33 cellular contexts compared by ENCODE assay signal in the genomic region with DNA sequence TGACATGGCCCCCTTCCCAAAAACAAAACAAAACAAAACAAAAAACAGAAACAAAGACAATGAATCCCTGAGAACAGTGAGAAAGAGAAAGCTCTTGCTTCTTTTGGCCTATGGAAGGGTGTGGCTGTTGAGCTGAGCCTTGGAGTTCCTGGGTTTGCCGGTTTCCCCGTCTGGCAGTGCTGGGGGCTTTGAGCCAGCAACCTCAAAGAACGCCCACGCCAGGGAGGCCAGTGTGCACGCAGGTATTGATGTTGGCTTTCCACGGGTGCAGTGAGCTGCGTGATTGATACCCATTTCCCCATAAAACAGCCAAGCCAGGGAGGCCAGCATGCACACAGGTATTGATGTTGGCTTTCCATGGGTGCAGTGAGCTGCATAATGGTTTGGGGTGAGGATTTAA. TPM values are rescaled to one million over a fixed set of nuclear protein-coding genes. Genes with fewer than 3 reads are reported as not detected.
A peak's percentile ranks its signal among the peaks of the same experiment; 100 is the strongest.
DNase-seq lines count a peak whose midpoint lies in the region; ATAC-seq and TF ChIP-seq lines count a peak whose summit lies in the region.
"Had no signal": no experiment of that assay in that cellular context is flagged by ENCODE, and none has a peak within 500 bp of the region (broad histone marks: within the 10 kb centered on the region; RNA-seq: fewer than 3 reads in every experiment).

No MANE protein-coding gene starts in this region.

- TF ChIP-seq CTCF in RWPE2 (IDR thresholded peaks at IDR 0.05; ENCODE audit: poor library complexity, severe bottlenecking) (no peak), thyroid gland (IDR thresholded peaks at IDR 0.05) (no peak)

- H4K8ac ChIP-seq in neuronal stem cell (ENCODE audit: low read depth, low read length): no peak overlapping the region

- no peak overlapping the region for H3K14ac ChIP-seq in neuronal stem cell (ENCODE audit: low read length)

- H2BK12ac ChIP-seq in neuronal stem cell (ENCODE audit: low read length): no peak overlapping the region

- H3K23ac ChIP-seq in neuronal stem cell (ENCODE audit: low read depth, low read length, poor library complexity): peak overlapping the region; percentile 78

- intact Hi-C loops in thyroid gland (cut with DNase I): no loop called here
- intact Hi-C loops in activated CD4-positive, alpha-beta T cell treated with anti-CD3 and anti-CD28 coated beads for 36 hours (cut with DNase I, micrococcal nuclease): no loop called here

- no peak overlapping the region for H2BK15ac ChIP-seq in neuronal stem cell (ENCODE audit: low read length)

- ATAC-seq in RWPE2 (ENCODE audit: low read depth) (no peak), HG03039 (IDR thresholded peaks at IDR 0.05; ENCODE audit: unreplicated experiment) (no peak)
- ATAC-seq in activated CD4-positive, alpha-beta T cell treated with anti-CD3 and anti-CD28 coated beads for 36 hours: no peak
- ATAC-seq: gastrocnemius medialis, left colon, PC-3 had no signal

- H2BK120ac ChIP-seq in neuronal stem cell (ENCODE audit: low read depth, low read length): no peak overlapping the region

- H3K4ac ChIP-seq in neuronal stem cell (ENCODE audit: low read length): no peak overlapping the region

- POLR2A ChIA-PET in activated CD4-positive, alpha-beta T cell treated with anti-CD3 and anti-CD28 coated beads for 36 hours (lab: Charles Lee): no interaction called here

- no peak overlapping the region for H2BK5ac ChIP-seq in neuronal stem cell (ENCODE audit: low read length)

- no peak overlapping the region for H3K4me3 ChIP-seq in RWPE2 (ENCODE audit: severe bottlenecking)
- no peak overlapping the region for H3K4me3 ChIP-seq in neuronal stem cell (ENCODE audit: low read length in 2 of 2)
- H3K4me3 ChIP-seq in thyroid gland (replicated peaks in 1 of 3): no peak overlapping the region
- H3K4me3 ChIP-seq: cardiac muscle cell, esophagus squamous epithelium, gastrocnemius medialis, GM23248, hepatocyte, smooth muscle cell, transverse colon had no signal

- TF ChIP-seq POLR2A in thyroid gland (IDR thresholded peaks at IDR 0.05): no peak

- H3K27me3 ChIP-seq in RWPE2 (ENCODE audit: insufficient read depth, poor library complexity, severe bottlenecking) (no peaks in the 10 kb centered on the region), neuronal stem cell (ENCODE audit: control insufficient read depth in 3 of 3, insufficient read depth in 3 of 3, low read depth in 1 of 3, low read length in 3 of 3) (no peaks in the 10 kb centered on the region), thyroid gland (no peaks in the 10 kb centered on the region)
- H3K27me3 ChIP-seq: BE2C, cardiac muscle cell, gastrocnemius medialis, hepatocyte had no signal

- H3K4me2 ChIP-seq in neuronal stem cell (ENCODE audit: insufficient read depth, low read length, poor library complexity, severe bottlenecking): no peak overlapping the region
- H3K4me2 ChIP-seq: hepatocyte, smooth muscle cell had no signal

- peak overlapping the region; percentile 12 for H2AFZ ChIP-seq in neuronal stem cell (ENCODE audit: low read length)
- H2AFZ ChIP-seq: GM23248, hepatocyte had no signal

- H3K9me3 ChIP-seq in RWPE2 (ENCODE audit: severe bottlenecking) (no peaks in the 10 kb centered on the region), neuronal stem cell (replicated peaks in 1 of 2; ENCODE audit: control insufficient read depth in 2 of 2, insufficient read depth in 1 of 2, low read depth in 1 of 2, low read length in 2 of 2) (peaks cover 0 to 3% of the 10 kb centered on the region in 2 donors), thyroid gland (no peaks in the 10 kb centered on the region)
- H3K9me3 ChIP-seq: BE2C, esophagus squamous epithelium, gastrocnemius medialis, transverse colon had no signal

- DNase-seq in D341Med (ENCODE audit: low spot score): peak; percentile 6
- peak; percentile 22 for DNase-seq in RWPE2 (ENCODE audit: low spot score)
- peak; percentile 27 for DNase-seq in ecto neural progenitor cell (ENCODE audit: low spot score)
- DNase-seq in neuronal stem cell (ENCODE audit: low spot score): no peak
- no peak for DNase-seq in thyroid gland
- no peak for DNase-seq in activated CD4-positive, alpha-beta T cell treated with anti-CD3 and anti-CD28 coated beads for 36 hours
- DNase-seq in NCI-H1092 (lab: John Stamatoyannopoulos, UW): no peak
- DNase-seq: ACHN; activated naive CD4-positive, alpha-beta T cell treated with Interleukin-2 at 50 U/mL for 16 hours; activated T-cell treated with anti-CD3 and anti-CD28 coated beads, Interleukin-2, amount 50 U/mL, for 48 hours; BE2C; DMS153; esophagus squamous epithelium; gastrocnemius medialis; GM23248; HFFc6; left colon; MV-4-11; naive B cell; NCI-H1694 treated with DMSO at 0.1 percent for 48 hours; NCI-H524 treated with DMSO at 0.1 percent for 48 hours; NK-92 treated with Interleukin-12 subunit alpha and Interleukin-12 subunit beta, amount 100 ng/mL, for 24 hours; PC-3; Right ventricle myocardium superior; stimulated activated CD4-positive, alpha-beta T cell treated with anti-CD3 and anti-CD28 coated beads, Interleukin-1b, Interleukin-23, amount 100 ng/mL, for 48 hours; stimulated activated CD8-positive, alpha-beta memory T cell treated with anti-CD3 and anti-CD28 coated beads, Interleukin-4, amount 100 ng/mL, for 48 hours; transverse colon had no signal

- H3K27ac Mint-ChIP-seq in activated CD4-positive, alpha-beta T cell treated with anti-CD3 and anti-CD28 coated beads for 36 hours: no peak overlapping the region
- H3K27ac Mint-ChIP-seq: HFFc6, naive B cell had no signal

- no peak overlapping the region for H2AK5ac ChIP-seq in neuronal stem cell (ENCODE audit: low read depth, low read length)

- WGBS in neuronal stem cell (ENCODE audit: extremely low coverage in 2 of 2, insufficient read length in 2 of 2, insufficient replicate concordance in 1 of 2), 2 donors: no CpG with 5 or more reads among the region's 7 CpGs
- WGBS in thyroid gland, 2 donors: 61 to 65% methylated on average over 7 of the region's 7 CpGs

- H3K4me1 Mint-ChIP-seq in activated CD4-positive, alpha-beta T cell treated with anti-CD3 and anti-CD28 coated beads for 36 hours: no peaks in the 10 kb centered on the region

- H3K4me1 ChIP-seq in RWPE2 (ENCODE audit: insufficient read depth, poor library complexity, severe bottlenecking) (no peaks in the 10 kb centered on the region), neuronal stem cell (ENCODE audit: control insufficient read depth in 2 of 2, insufficient read depth in 1 of 2, low read depth in 1 of 2, low read length in 2 of 2) (peaks cover 0 to 3% of the 10 kb centered on the region in 2 donors), thyroid gland (no peaks in the 10 kb centered on the region)
- H3K4me1 ChIP-seq: BE2C, esophagus squamous epithelium, gastrocnemius medialis, transverse colon had no signal

- no peak overlapping the region for H4K91ac ChIP-seq in neuronal stem cell (ENCODE audit: low read depth, low read length, poor library complexity)

- no peak overlapping the region for H3K9ac ChIP-seq in neuronal stem cell (ENCODE audit: low read depth, low read length, poor library complexity)
- H3K9ac ChIP-seq: GM23248 had no signal

- H3K18ac ChIP-seq in neuronal stem cell (ENCODE audit: low read length): no peak overlapping the region

- H3K9me3 Mint-ChIP-seq in activated CD4-positive, alpha-beta T cell treated with anti-CD3 and anti-CD28 coated beads for 36 hours (ENCODE audit: low read depth): peaks cover 9% of the 10 kb centered on the region
- H3K9me3 Mint-ChIP-seq: HFFc6 had no signal

- H3K36me3 ChIP-seq in RWPE2 (ENCODE audit: low read depth) (no peaks in the 10 kb centered on the region), neuronal stem cell (replicated peaks in 1 of 2; ENCODE audit: control insufficient read depth in 2 of 2, insufficient read depth in 2 of 2, low read length in 2 of 2) (no peaks in the 10 kb centered on the region), thyroid gland (no peaks in the 10 kb centered on the region)
- H3K36me3 ChIP-seq: BE2C, cardiac muscle cell, esophagus squamous epithelium, gastrocnemius medialis, transverse colon had no signal

- no peaks in the 10 kb centered on the region for H3K36me3 Mint-ChIP-seq in activated CD4-positive, alpha-beta T cell treated with anti-CD3 and anti-CD28 coated beads for 36 hours (ENCODE audit: low read depth)

- CTCF ChIA-PET in activated CD4-positive, alpha-beta T cell treated with anti-CD3 and anti-CD28 coated beads for 36 hours (lab: Charles Lee): interaction anchor here (0.6 kb wide), 1 partner anchor 273 kb away, joined by 3 read pairs; no protein-coding TSS in a partner anchor

- no peaks in the 10 kb centered on the region for H3K79me1 ChIP-seq in neuronal stem cell (ENCODE audit: low read depth, low read length)

- peaks cover 3% of the 10 kb centered on the region for H3K27me3 Mint-ChIP-seq in activated CD4-positive, alpha-beta T cell treated with anti-CD3 and anti-CD28 coated beads for 36 hours

- no peak overlapping the region for H3K4me3 Mint-ChIP-seq in activated CD4-positive, alpha-beta T cell treated with anti-CD3 and anti-CD28 coated beads for 36 hours
- H3K4me3 Mint-ChIP-seq: HFFc6, naive B cell had no signal

- H3K27ac ChIP-seq in RWPE2 (ENCODE audit: poor library complexity, severe bottlenecking) (no peak overlapping the region), neuronal stem cell (replicated peaks; ENCODE audit: low read length) (no peak overlapping the region), thyroid gland (no peak overlapping the region)
- H3K27ac ChIP-seq: cardiac muscle cell, esophagus squamous epithelium, gastrocnemius medialis, GM23248, hepatocyte, transverse colon had no signal

RNA-seq across cellular contexts. Expression of a gene that starts 8.3 kb away (rescaled TPM):
- polyA plus RNA-seq in neuronal stem cell (2013, experiment 1 of 2): not detected
- not detected for polyA plus RNA-seq in neuronal stem cell (2013, experiment 2 of 2)
- total RNA-seq in thyroid gland: not detected
- not detected for total RNA-seq in activated CD4-positive, alpha-beta T cell treated with anti-CD3 and anti-CD28 coated beads for 36 hours
- total RNA-seq: cardiac muscle cell, esophagus squamous epithelium, gastrocnemius medialis, GM23248, hepatocyte, left colon, omental fat pad, PC-3, renal cortical epithelial cell, Right ventricle myocardium superior, transverse colon had no signal
- polyA plus RNA-seq: GM23248, hepatocyte had no signal

RNA-seq across cellular contexts. Expression of a gene that starts 12.4 kb away (rescaled TPM):
- polyA plus RNA-seq in neuronal stem cell (2013, experiment 1 of 2): 88.3 TPM
- 78.9 TPM for polyA plus RNA-seq in neuronal stem cell (2013, experiment 2 of 2)
- total RNA-seq in thyroid gland: 10 to 100 TPM; 26.5 to 47.5 (median 33.1) TPM
- 10 to 100 TPM; 50.0 to 70.6 TPM for total RNA-seq in activated CD4-positive, alpha-beta T cell treated with anti-CD3 and anti-CD28 coated beads for 36 hours

RNA-seq across cellular contexts. Expression of a gene that starts 33.0 kb away (rescaled TPM):
- polyA plus RNA-seq in neuronal stem cell (2013, experiment 1 of 2): not detected
- polyA plus RNA-seq in neuronal stem cell (2013, experiment 2 of 2): not detected
- not detected for total RNA-seq in thyroid gland
- total RNA-seq in activated CD4-positive, alpha-beta T cell treated with anti-CD3 and anti-CD28 coated beads for 36 hours: not detected
- total RNA-seq: cardiac muscle cell, esophagus squamous epithelium, gastrocnemius medialis, GM23248, hepatocyte, HFFc6, left colon, omental fat pad, PC-3, renal cortical epithelial cell, Right ventricle myocardium superior, smooth muscle cell, transverse colon had no signal
- polyA plus RNA-seq: cardiac muscle cell, GM23248, hepatocyte had no signal

RNA-seq across cellular contexts. Expression of a gene that starts 33.3 kb away (rescaled TPM):
- 20.7 TPM for polyA plus RNA-seq in neuronal stem cell (2013, experiment 1 of 2)
- 20.4 TPM for polyA plus RNA-seq in neuronal stem cell (2013, experiment 2 of 2)
- 10 to 100 TPM; 22.3 to 29.8 (median 25.7) TPM for total RNA-seq in thyroid gland
- 1 to 10 TPM; 1.5 to 2.4 TPM for total RNA-seq in activated CD4-positive, alpha-beta T cell treated with anti-CD3 and anti-CD28 coated beads for 36 hours

RNA-seq across cellular contexts. Expression of a gene that starts 48.7 kb away (rescaled TPM):
- not detected for polyA plus RNA-seq in neuronal stem cell (2013, experiment 1 of 2)
- not detected for polyA plus RNA-seq in neuronal stem cell (2013, experiment 2 of 2)
- not detected for total RNA-seq in thyroid gland
- not detected for total RNA-seq in activated CD4-positive, alpha-beta T cell treated with anti-CD3 and anti-CD28 coated beads for 36 hours
- total RNA-seq: cardiac muscle cell, esophagus squamous epithelium, gastrocnemius medialis, GM23248, hepatocyte, HFFc6, left colon, omental fat pad, PC-3, renal cortical epithelial cell, Right ventricle myocardium superior, transverse colon had no signal
- polyA plus RNA-seq: cardiac muscle cell, GM23248, hepatocyte, smooth muscle cell had no signal

Comparison
In these comparisons a context has a peak if more than half of its experiments do, and no peak if none do; other contexts are left out.
1. DNase-seq: peak in D341Med (single experiment), RWPE2 (single experiment) and ecto neural progenitor cell (single experiment); none in neuronal stem cell (single experiment), thyroid gland (0 of 2), activated CD4-positive, alpha-beta T cell treated with anti-CD3 and anti-CD28 coated beads for 36 hours (single experiment) and NCI-H1092 (single experiment).